Comparison of ENCODE assay signal across 12 cellular contexts in genomic region chr13:45674908-45675307, GRCh38. TPM values are rescaled to one million over a fixed set of nuclear protein-coding genes. Genes with fewer than 3 reads are reported as not detected.
DNase-seq lines count a peak whose midpoint lies in the region; ATAC-seq and TF ChIP-seq lines count a peak whose summit lies in the region.
"Had no signal": no experiment of that assay in that cellular context is flagged by ENCODE, and none has a peak within 500 bp of the region (broad histone marks: within the 10 kb centered on the region; RNA-seq: fewer than 3 reads in every experiment).

No MANE protein-coding gene starts in this region.

- no peaks in the 10 kb centered on the region for H3K36me3 ChIP-seq in SK-N-SH (replicated peaks in 1 of 2; ENCODE audit: control insufficient read depth in 1 of 2, insufficient read depth in 2 of 2, low read length in 1 of 2)
- H3K36me3 ChIP-seq: BLaER1 had no signal

- no peaks in the 10 kb centered on the region for H3K79me2 ChIP-seq in SK-N-SH (ENCODE audit: insufficient read depth)

- H3K4me3 Mint-ChIP-seq in HFFc6 (no peak overlapping the region), progenitor cell of endocrine pancreas (ENCODE audit: low read depth) (no peak overlapping the region)
- H3K4me3 Mint-ChIP-seq: stimulated activated naive B cell treated with anti-CD40 and anti-IgM and Interleukin-4, amounts not matched to agents 10 μg/mL and 1 μg/mL and 100 μg/mL, for 72 hours had no signal

- DNase-seq in ACHN (peak; percentile 31), HFFc6 (peak; percentile 52), SK-N-SH (peak; percentile 24), fibroblast of pulmonary artery (ENCODE audit: low read depth) (peak; percentile 68), NCI-H748 (lab: John Stamatoyannopoulos, UW; ENCODE audit: unreplicated experiment) (no peak), progenitor cell of endocrine pancreas (ENCODE audit: low spot score, unreplicated experiment) (no peak)
- DNase-seq: activated CD8-positive, alpha-beta memory T cell treated with anti-CD3 and anti-CD28 coated beads, Interleukin-2, amount 50 U/mL, for 48 hours; stimulated activated naive B cell treated with anti-CD40 and anti-IgM and Interleukin-4, amounts not matched to agents 10 μg/mL and 1 μg/mL and 100 μg/mL, for 72 hours had no signal

- no peaks in the 10 kb centered on the region for H3K9me3 ChIP-seq in SK-N-SH
- H3K9me3 ChIP-seq: BLaER1 had no signal

- H3K9me2 ChIP-seq in SK-N-SH, result no peaks in the 10 kb centered on the region

- in situ Hi-C loops in ACHN (cut with HindIII; ENCODE audit: low pct_ligation_motif_present, low pct_unique_long_range_greater_than_20kb, low sequenced_read_pairs), result no loop called here

- H3K4me1 Mint-ChIP-seq in HFFc6 (ENCODE audit: low read depth) (peaks cover 6% of the 10 kb centered on the region; the same call in 1 of the 2 replicates), progenitor cell of endocrine pancreas (ENCODE audit: low read depth) (peaks cover 12% of the 10 kb centered on the region)
- H3K4me1 Mint-ChIP-seq: stimulated activated naive B cell treated with anti-CD40 and anti-IgM and Interleukin-4, amounts not matched to agents 10 μg/mL and 1 μg/mL and 100 μg/mL, for 72 hours had no signal

- no peak overlapping the region for H3K4me2 ChIP-seq in SK-N-SH
- H3K4me2 ChIP-seq: BLaER1 had no signal

- H3F3A ChIP-seq in SK-N-SH (replicated peaks; ENCODE audit: insufficient read depth), result no peaks in the 10 kb centered on the region

- H2AFZ ChIP-seq in SK-N-SH (ENCODE audit: low read depth), result no peak overlapping the region

- no peaks in the 10 kb centered on the region; a peak in 1 of 4 replicates for H3K4me1 ChIP-seq in SK-N-SH (ENCODE audit: control insufficient read depth in 1 of 2, insufficient read depth in 2 of 2, low read depth in 1 of 2, low read length in 1 of 2)
- H3K4me1 ChIP-seq: BLaER1 had no signal

- CTCF ChIA-PET in SK-N-SH (lab: Yijun Ruan, JAX), result no interaction called here

- TF ChIP-seq CTCF in HFFc6 (IDR thresholded peaks at IDR 0.05) (no peak), SK-N-SH (IDR thresholded peaks at IDR 0.05) (no peak), fibroblast of pulmonary artery (IDR thresholded peaks at IDR 0.05; ENCODE audit: low read length, missing control alignments) (no peak), progenitor cell of endocrine pancreas (IDR thresholded peaks at IDR 0.05; ENCODE audit: unreplicated experiment) (no peak)

- TF ChIP-seq EP300 in SK-N-SH (IDR thresholded peaks at IDR 0.05; ENCODE audit: borderline replicate concordance in 1 of 2, low read depth in 1 of 2, low read length in 1 of 2), result no peak

- H3K36me3 Mint-ChIP-seq in HFFc6 (ENCODE audit: low read depth) (no peaks in the 10 kb centered on the region), progenitor cell of endocrine pancreas (ENCODE audit: insufficient read depth) (peaks cover 1% of the 10 kb centered on the region)
- H3K36me3 Mint-ChIP-seq: stimulated activated naive B cell treated with anti-CD40 and anti-IgM and Interleukin-4, amounts not matched to agents 10 μg/mL and 1 μg/mL and 100 μg/mL, for 72 hours had no signal

- ATAC-seq in HG03045 (IDR thresholded peaks at IDR 0.05; ENCODE audit: unreplicated experiment), result no peak
- ATAC-seq in GM21529 (IDR thresholded peaks at IDR 0.05; ENCODE audit: unreplicated experiment), result no peak
- ATAC-seq: stimulated activated naive B cell treated with anti-CD40 and anti-IgM and Interleukin-4, amounts not matched to agents 10 μg/mL and 1 μg/mL and 100 μg/mL, for 72 hours had no signal

- WGBS in SK-N-SH (ENCODE audit: low lambda C conversion rate), result 25% methylated on average over 1 of the region's 1 CpG

- no peaks in the 10 kb centered on the region for H4K20me1 ChIP-seq in SK-N-SH (ENCODE audit: insufficient read depth)
- H4K20me1 ChIP-seq: BLaER1 had no signal

- POLR2A ChIA-PET in SK-N-SH (lab: Yijun Ruan, JAX), result no interaction called here

- no peak overlapping the region for H3K27ac Mint-ChIP-seq in HFFc6
- H3K27ac Mint-ChIP-seq in progenitor cell of endocrine pancreas, result no peak overlapping the region
- H3K27ac Mint-ChIP-seq: stimulated activated naive B cell treated with anti-CD40 and anti-IgM and Interleukin-4, amounts not matched to agents 10 μg/mL and 1 μg/mL and 100 μg/mL, for 72 hours had no signal

- no peak overlapping the region for H3K9ac ChIP-seq in SK-N-SH
- H3K9ac ChIP-seq: BLaER1 had no signal

- no peak overlapping the region for H3K27ac ChIP-seq in SK-N-SH (ENCODE audit: low read depth in 2 of 2, low read length in 1 of 2)
- H3K27ac ChIP-seq: BLaER1 had no signal

- H3K27me3 Mint-ChIP-seq in HFFc6 (ENCODE audit: insufficient read depth) (peaks cover 7% of the 10 kb centered on the region), progenitor cell of endocrine pancreas (no peaks in the 10 kb centered on the region)

- no peaks in the 10 kb centered on the region for H3K27me3 ChIP-seq in SK-N-SH (ENCODE audit: insufficient read depth)
- H3K27me3 ChIP-seq: BLaER1 had no signal

- H3K9me3 Mint-ChIP-seq in HFFc6, result no peaks in the 10 kb centered on the region; the same call in 1 of the 2 replicates
- peaks cover 4% of the 10 kb centered on the region for H3K9me3 Mint-ChIP-seq in progenitor cell of endocrine pancreas (ENCODE audit: low read depth)
- H3K9me3 Mint-ChIP-seq: stimulated activated naive B cell treated with anti-CD40 and anti-IgM and Interleukin-4, amounts not matched to agents 10 μg/mL and 1 μg/mL and 100 μg/mL, for 72 hours had no signal

- no peak for TF ChIP-seq RAD21 in SK-N-SH (IDR thresholded peaks at IDR 0.05; ENCODE audit: low read length)

- H3K4me3 ChIP-seq in SK-N-SH (ENCODE audit: low read depth in 2 of 2, low read length in 1 of 2) (no peak overlapping the region), fibroblast of pulmonary artery (replicated peaks; ENCODE audit: low read depth, low read length) (no peak overlapping the region)
- H3K4me3 ChIP-seq: BLaER1 had no signal

TF ChIP-seq in SK-N-SH, 30 proteins besides CTCF, POLR2A, EP300 and RAD21:
- peak; percentile 30; the same call in 1 of the 2 replicates for TF ChIP-seq NFIC (IDR thresholded peaks at IDR 0.05; ENCODE audit: borderline replicate concordance)
- TF ChIP-seq JUND (IDR thresholded peaks at IDR 0.05), result no peak

RNA-seq across cellular contexts. Expression of gene CBY2, which starts 27.2 kb away (rescaled TPM):
- total RNA-seq in HFFc6 (2021; fragmentation: NEBNext Ultra II Directional; extraction: Animal tissue kit (Norgen Biotek cat#: 25700)), result not detected
- not detected in 2 replicates for polyA plus RNA-seq in SK-N-SH (2012; rRNA removed)
- not detected in 2 replicates for polyA plus RNA-seq in SK-N-SH (2012; cell fraction: cytosol; rRNA removed)
- not detected in 2 replicates for polyA plus RNA-seq in SK-N-SH (2012; cell fraction: nucleus; rRNA removed)
- total RNA-seq in progenitor cell of endocrine pancreas, result not detected in 2 replicates
- total RNA-seq: chondrocyte had no signal

RNA-seq across cellular contexts. Expression of gene ERICH6B, which starts 59.4 kb away (rescaled TPM):
- total RNA-seq in HFFc6 (2021; fragmentation: NEBNext Ultra II Directional; extraction: Animal tissue kit (Norgen Biotek cat#: 25700)), result not detected
- not detected in 2 replicates for polyA plus RNA-seq in SK-N-SH (2012; rRNA removed)
- polyA plus RNA-seq in SK-N-SH (2012; cell fraction: cytosol; rRNA removed), result not detected in 2 replicates
- not detected in 2 replicates for polyA plus RNA-seq in SK-N-SH (2012; cell fraction: nucleus; rRNA removed)
- not detected in 2 replicates for total RNA-seq in progenitor cell of endocrine pancreas
- total RNA-seq: chondrocyte had no signal

Comparison
In these comparisons a context has a peak if more than half of its experiments do, and no peak if none do; other contexts are left out.
1. DNase-seq: peak in ACHN (single experiment), HFFc6 (single experiment), SK-N-SH (single experiment) and fibroblast of pulmonary artery (single experiment); none in NCI-H748 (single experiment) and progenitor cell of endocrine pancreas (single experiment).